In genomic region chr14:53510281-53510912, GRCh38 we compare ENCODE assay signal across 13 cellular contexts.
DNase-seq lines count a peak whose midpoint lies in the region; ATAC-seq and TF ChIP-seq lines count a peak whose summit lies in the region.
"Had no signal": no experiment of that assay in that cellular context is flagged by ENCODE, and none has a peak within 500 bp of the region (broad histone marks: within the 10 kb centered on the region; RNA-seq: fewer than 3 reads in every experiment).

No MANE protein-coding gene starts in this region.

- DNase-seq in right atrium auricular region (ENCODE audit: low spot score) (no peak), left ventricle myocardium superior (no peak), breast epithelium (ENCODE audit: low spot score in 2 of 2) (no peak), uterus (no peak), H4 (ENCODE audit: low spot score) (no peak), SK-N-DZ (ENCODE audit: low spot score) (no peak), erythroblast (lab: John Stamatoyannopoulos, UW) (no peak)
- DNase-seq: activated CD4-positive, alpha-beta T cell treated with anti-CD3 and anti-CD28 coated beads, Interleukin-2, amount 10 ng/mL, durations not matched to agents 7 days and 5 days; activated gamma-delta T cell treated with Interleukin-2 at 50 U/mL for 16 hours; endodermal cell; nephron progenitor cell; stimulated activated naive CD4-positive, alpha-beta T cell had no signal

- H3K4me3 ChIP-seq in right atrium auricular region (no peak overlapping the region), breast epithelium (no peak overlapping the region), gastroesophageal sphincter (no peak overlapping the region), uterus (no peak overlapping the region)

- H3K27me3 ChIP-seq in right atrium auricular region (no peaks in the 10 kb centered on the region), breast epithelium (no peaks in the 10 kb centered on the region), gastroesophageal sphincter (no peaks in the 10 kb centered on the region), uterus (no peaks in the 10 kb centered on the region)

- no peaks in the 10 kb centered on the region for H3K36me3 ChIP-seq in right atrium auricular region
- no peaks in the 10 kb centered on the region for H3K36me3 ChIP-seq in breast epithelium
- H3K36me3 ChIP-seq in gastroesophageal sphincter: no peaks in the 10 kb centered on the region
- no peaks in the 10 kb centered on the region for H3K36me3 ChIP-seq in uterus

- peak overlapping the region; percentile 48 to 66 for H3K27ac ChIP-seq in right atrium auricular region
- H3K27ac ChIP-seq in breast epithelium: peak overlapping the region; percentile 63 to 86
- H3K27ac ChIP-seq in gastroesophageal sphincter: peak overlapping the region in 3 of 4 donors; percentile 62 to 67 (median 66)
- H3K27ac ChIP-seq in uterus: peak overlapping the region; percentile 65 to 76

- no peak for TF ChIP-seq POLR2A in breast epithelium (IDR thresholded peaks at IDR 0.05)
- TF ChIP-seq POLR2A in gastroesophageal sphincter (IDR thresholded peaks at IDR 0.05): no peak
- TF ChIP-seq POLR2A in uterus (IDR thresholded peaks at IDR 0.05): no peak
- no peak for TF ChIP-seq POLR2A in erythroblast (IDR thresholded peaks at IDR 0.05; ENCODE audit: low read length)

- H3K9me3 ChIP-seq in right atrium auricular region: no peaks in the 10 kb centered on the region
- no peaks in the 10 kb centered on the region for H3K9me3 ChIP-seq in breast epithelium
- H3K9me3 ChIP-seq in gastroesophageal sphincter: no peaks in the 10 kb centered on the region
- no peaks in the 10 kb centered on the region for H3K9me3 ChIP-seq in uterus

- intact Hi-C loops in left ventricle myocardium superior (cut with micrococcal nuclease) (no loop called here), breast epithelium (cut with DNase I; ENCODE audit: low total_unique reads) (no loop called here), uterus (cut with DNase I; ENCODE audit: low total_unique reads) (no loop called here)

- ATAC-seq in left ventricle myocardium superior (no peak), gastroesophageal sphincter (no peak)

- TF ChIP-seq EP300 in gastroesophageal sphincter (IDR thresholded peaks at IDR 0.05): no peak

- TF ChIP-seq CTCF in right atrium auricular region (IDR thresholded peaks at IDR 0.05) (no peak), breast epithelium (IDR thresholded peaks at IDR 0.05) (no peak), gastroesophageal sphincter (IDR thresholded peaks at IDR 0.05) (no peak), uterus (IDR thresholded peaks at IDR 0.05) (no peak)

- H3K4me1 ChIP-seq in right atrium auricular region (no peaks in the 10 kb centered on the region), breast epithelium (no peaks in the 10 kb centered on the region), gastroesophageal sphincter (no peaks in the 10 kb centered on the region), uterus (peaks cover 0 to 8% of the 10 kb centered on the region in 2 donors)
